8 cellular contexts compared by ENCODE assay signal in the genomic region with DNA sequence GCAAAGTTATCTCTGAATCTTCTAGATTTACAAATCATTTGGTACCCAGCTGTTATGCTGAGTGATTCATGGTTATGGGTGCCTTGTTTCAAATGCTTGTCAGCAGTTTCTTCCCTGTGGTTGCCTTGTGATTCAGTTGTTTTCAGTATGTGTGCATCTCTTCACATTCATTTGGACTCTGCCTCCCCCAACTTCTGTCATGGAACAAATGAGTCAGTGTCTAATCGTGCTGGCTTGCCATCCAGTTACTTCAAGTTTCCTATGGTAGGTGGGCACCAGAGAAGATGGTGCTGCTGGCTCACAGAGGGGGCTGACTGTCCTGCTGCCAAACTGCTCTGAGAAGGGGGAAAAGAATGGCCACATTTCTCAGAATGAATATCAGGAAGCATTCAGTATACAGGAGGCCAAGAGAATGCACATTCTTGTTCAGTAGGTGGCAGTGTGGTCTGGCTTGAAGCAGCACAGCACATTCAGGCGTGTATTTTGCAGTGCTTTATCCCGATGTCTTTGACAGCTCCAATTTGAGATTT.
DNase-seq lines count a peak whose midpoint lies in the region; ATAC-seq and FAIRE-seq lines count a peak whose summit lies in the region.

No MANE protein-coding gene starts in this region.

- no peak for FAIRE-seq in small intestine (lab: Jason Lieb, UNC)

- DNase-seq in Caki2 (ENCODE audit: low read depth) (peak; percentile 52), NCI-H82 treated with DMSO at 0.1 percent for 48 hours (lab: John Stamatoyannopoulos, UW; ENCODE audit: unreplicated experiment) (peak; percentile 56), left kidney (ENCODE audit: low read depth, low spot score) (peak; percentile 37), small intestine (no peak)
- peak; percentile 10 for DNase-seq in activated naive CD8-positive, alpha-beta T cell treated with anti-CD3 and anti-CD28 coated beads, Interleukin-2, amount 10 ng/mL, durations not matched to agents 7 days and 5 days
- peak in 1 of 2 donors; percentile 46 for DNase-seq in stimulated activated effector memory CD8-positive, alpha-beta T cell treated with anti-CD3 and anti-CD28 coated beads, Interleukin-12 subunit alpha, Interleukin-12 subunit beta, amount 100 ng/mL, for 72 hours (ENCODE audit: low spot score in 2 of 2)

- no peak overlapping the region for H3K27ac Mint-ChIP-seq in activated naive CD8-positive, alpha-beta T cell treated with anti-CD3 and anti-CD28 coated beads, Interleukin-2, amount 10 ng/mL, durations not matched to agents 7 days and 5 days
- peak overlapping the region; percentile 86 for H3K27ac Mint-ChIP-seq in stimulated activated effector memory CD8-positive, alpha-beta T cell treated with anti-CD3 and anti-CD28 coated beads, Interleukin-12 subunit alpha, Interleukin-12 subunit beta, amount 100 ng/mL, for 72 hours

- in situ Hi-C loops in Caki2 (cut with HindIII; ENCODE audit: low pct_unique_long_range_greater_than_20kb, low sequenced_read_pairs) = no loop called here

- no peaks in the 10 kb centered on the region for H3K36me3 ChIP-seq in small intestine (ENCODE audit: control insufficient read depth in 2 of 2, insufficient read depth in 2 of 2, low read length in 2 of 2)

- no peaks in the 10 kb centered on the region for H3K4me1 ChIP-seq in small intestine (ENCODE audit: control insufficient read depth in 2 of 2, insufficient read depth in 1 of 2, low read depth in 1 of 2, low read length in 1 of 2)

- POLR2A ChIA-PET in activated naive CD8-positive, alpha-beta T cell treated with anti-CD3 and anti-CD28 coated beads, Interleukin-2, amount 10 ng/mL, durations not matched to agents 7 days and 5 days (lab: Charles Lee) = no interaction called here

- no peak overlapping the region for H3K27ac ChIP-seq in small intestine (ENCODE audit: low read depth in 1 of 2, low read length in 1 of 2)

- no peaks in the 10 kb centered on the region for H3K9me3 ChIP-seq in small intestine (ENCODE audit: control insufficient read depth, low read depth)

- H3K4me3 Mint-ChIP-seq in activated naive CD8-positive, alpha-beta T cell treated with anti-CD3 and anti-CD28 coated beads, Interleukin-2, amount 10 ng/mL, durations not matched to agents 7 days and 5 days = no peak overlapping the region
- H3K4me3 Mint-ChIP-seq in stimulated activated effector memory CD8-positive, alpha-beta T cell treated with anti-CD3 and anti-CD28 coated beads, Interleukin-12 subunit alpha, Interleukin-12 subunit beta, amount 100 ng/mL, for 72 hours = peak overlapping the region; percentile 1

- no peaks in the 10 kb centered on the region for H3K27me3 Mint-ChIP-seq in activated naive CD8-positive, alpha-beta T cell treated with anti-CD3 and anti-CD28 coated beads, Interleukin-2, amount 10 ng/mL, durations not matched to agents 7 days and 5 days

- no peak overlapping the region for H3K4me3 ChIP-seq in small intestine (ENCODE audit: low read depth in 1 of 2, low read length in 2 of 2)

- peaks cover 2% of the 10 kb centered on the region for H3K4me1 Mint-ChIP-seq in activated naive CD8-positive, alpha-beta T cell treated with anti-CD3 and anti-CD28 coated beads, Interleukin-2, amount 10 ng/mL, durations not matched to agents 7 days and 5 days
- peaks cover 11% of the 10 kb centered on the region for H3K4me1 Mint-ChIP-seq in stimulated activated effector memory CD8-positive, alpha-beta T cell treated with anti-CD3 and anti-CD28 coated beads, Interleukin-12 subunit alpha, Interleukin-12 subunit beta, amount 100 ng/mL, for 72 hours

- peak; percentile 78 for ATAC-seq in GM18909 (IDR thresholded peaks at IDR 0.05; ENCODE audit: poor library complexity, unreplicated experiment)
- peak; percentile 67 for ATAC-seq in HG03066 (IDR thresholded peaks at IDR 0.05; ENCODE audit: low read depth, unreplicated experiment)
- ATAC-seq in activated naive CD8-positive, alpha-beta T cell treated with anti-CD3 and anti-CD28 coated beads, Interleukin-2, amount 10 ng/mL, durations not matched to agents 7 days and 5 days (ENCODE audit: low read depth) = peak; percentile 30
- ATAC-seq in stimulated activated effector memory CD8-positive, alpha-beta T cell treated with anti-CD3 and anti-CD28 coated beads, Interleukin-12 subunit alpha, Interleukin-12 subunit beta, amount 100 ng/mL, for 72 hours = peak; percentile 87

- no peaks in the 10 kb centered on the region for H3K36me3 Mint-ChIP-seq in activated naive CD8-positive, alpha-beta T cell treated with anti-CD3 and anti-CD28 coated beads, Interleukin-2, amount 10 ng/mL, durations not matched to agents 7 days and 5 days
- peaks cover 7% of the 10 kb centered on the region for H3K36me3 Mint-ChIP-seq in stimulated activated effector memory CD8-positive, alpha-beta T cell treated with anti-CD3 and anti-CD28 coated beads, Interleukin-12 subunit alpha, Interleukin-12 subunit beta, amount 100 ng/mL, for 72 hours

- 6 to 21% (median 9%) methylated on average over 3 of the region's 3 CpGs for WGBS in small intestine, 3 donors

- H3K27me3 ChIP-seq in small intestine (ENCODE audit: control insufficient read depth in 2 of 2, insufficient read depth in 2 of 2, low read length in 2 of 2) = no peaks in the 10 kb centered on the region

- H3K9me3 Mint-ChIP-seq in activated naive CD8-positive, alpha-beta T cell treated with anti-CD3 and anti-CD28 coated beads, Interleukin-2, amount 10 ng/mL, durations not matched to agents 7 days and 5 days = no peaks in the 10 kb centered on the region
- no peaks in the 10 kb centered on the region for H3K9me3 Mint-ChIP-seq in stimulated activated effector memory CD8-positive, alpha-beta T cell treated with anti-CD3 and anti-CD28 coated beads, Interleukin-12 subunit alpha, Interleukin-12 subunit beta, amount 100 ng/mL, for 72 hours

Comparison
In these comparisons a context has a peak if more than half of its experiments do, and no peak if none do; other contexts are left out.
1. ATAC-seq: peak in every context shown above with its lines; median percentile 87 in stimulated activated effector memory CD8-positive, alpha-beta T cell treated with anti-CD3 and anti-CD28 coated beads, Interleukin-12 subunit alpha, Interleukin-12 subunit beta, amount 100 ng/mL, for 72 hours; 78 in GM18909; 67 in HG03066; 30 in activated naive CD8-positive, alpha-beta T cell treated with anti-CD3 and anti-CD28 coated beads, Interleukin-2, amount 10 ng/mL, durations not matched to agents 7 days and 5 days.